13 cellular contexts compared by ENCODE assay signal in the genomic region with DNA sequence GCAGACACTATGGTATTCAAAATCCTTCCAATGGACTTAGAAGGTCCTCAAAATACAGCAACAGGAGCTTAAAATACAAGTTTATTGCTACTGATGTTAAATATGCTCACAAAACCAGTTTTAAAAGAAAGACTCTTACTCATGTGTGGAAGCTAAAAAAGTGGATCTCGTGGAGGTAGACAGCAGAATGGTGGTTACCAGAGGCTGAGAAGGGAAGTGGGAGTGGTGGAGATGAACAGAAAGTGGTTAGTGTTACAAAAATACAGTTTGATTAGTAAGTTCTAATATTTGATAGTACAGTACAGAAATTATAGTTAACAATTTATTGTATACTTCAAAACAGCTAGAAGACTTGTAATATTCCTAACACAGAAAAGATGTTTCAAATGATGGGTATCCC. TPM values are rescaled to one million over a fixed set of nuclear protein-coding genes. Genes with fewer than 3 reads are reported as not detected.
DNase-seq lines count a peak whose midpoint lies in the region; ATAC-seq and TF ChIP-seq lines count a peak whose summit lies in the region.
"Had no signal": no experiment of that assay in that cellular context is flagged by ENCODE, and none has a peak within 500 bp of the region (broad histone marks: within the 10 kb centered on the region; RNA-seq: fewer than 3 reads in every experiment).

No MANE protein-coding gene starts in this region.

- CTCF ChIA-PET in activated CD4-positive, alpha-beta T cell treated with anti-CD3 and anti-CD28 coated beads, Interleukin-2, amount 10 ng/mL, durations not matched to agents 7 days and 5 days (lab: Charles Lee) = interaction anchor here (0.6 to 1.0 kb wide), 3 partner anchors 12 to 569 kb away, joined by 3 read pairs; partner anchors contain the start of gene ADAM17
- CTCF ChIA-PET in WTC11 (lab: Charles Lee) = no interaction called here

- no peaks in the 10 kb centered on the region for H3K27me3 Mint-ChIP-seq in activated CD4-positive, alpha-beta T cell treated with anti-CD3 and anti-CD28 coated beads, Interleukin-2, amount 10 ng/mL, durations not matched to agents 7 days and 5 days
- H3K27me3 Mint-ChIP-seq in T-helper 1 cell treated with Interleukin-12 subunit alpha and Interleukin-12 subunit beta and Interleukin-4 antibody, amounts not matched to agents 30 μg/mL and 1 μg/mL, for 36 hours (ENCODE audit: low read depth) = no peaks in the 10 kb centered on the region
- no peaks in the 10 kb centered on the region for H3K27me3 Mint-ChIP-seq in naive thymus-derived CD8-positive, alpha-beta T cell
- no peaks in the 10 kb centered on the region for H3K27me3 Mint-ChIP-seq in WTC11 (ENCODE audit: low read depth)

- peaks cover 43% of the 10 kb centered on the region for H3K4me1 Mint-ChIP-seq in activated CD4-positive, alpha-beta T cell treated with anti-CD3 and anti-CD28 coated beads, Interleukin-2, amount 10 ng/mL, durations not matched to agents 7 days and 5 days
- H3K4me1 Mint-ChIP-seq in T-helper 1 cell treated with Interleukin-12 subunit alpha and Interleukin-12 subunit beta and Interleukin-4 antibody, amounts not matched to agents 30 μg/mL and 1 μg/mL, for 36 hours (ENCODE audit: low read depth) = peaks cover 32% of the 10 kb centered on the region
- H3K4me1 Mint-ChIP-seq in naive thymus-derived CD8-positive, alpha-beta T cell = peaks cover 21 to 75% (median 48%) of the 10 kb centered on the region in 4 donors
- H3K4me1 Mint-ChIP-seq in WTC11 = peaks cover 19% of the 10 kb centered on the region

- no peak overlapping the region for H3K4me3 Mint-ChIP-seq in activated CD4-positive, alpha-beta T cell treated with anti-CD3 and anti-CD28 coated beads, Interleukin-2, amount 10 ng/mL, durations not matched to agents 7 days and 5 days
- peak overlapping the region; percentile 17 for H3K4me3 Mint-ChIP-seq in T-helper 1 cell treated with Interleukin-12 subunit alpha and Interleukin-12 subunit beta and Interleukin-4 antibody, amounts not matched to agents 30 μg/mL and 1 μg/mL, for 36 hours
- peak overlapping the region in 3 of 10 donors; percentile 20 to 33 (median 24) for H3K4me3 Mint-ChIP-seq in naive thymus-derived CD8-positive, alpha-beta T cell
- no peak overlapping the region for H3K4me3 Mint-ChIP-seq in WTC11
- H3K4me3 Mint-ChIP-seq: GM23338 had no signal

- DNase-seq in activated CD4-positive, alpha-beta T cell treated with anti-CD3 and anti-CD28 coated beads, Interleukin-2, amount 10 ng/mL, durations not matched to agents 7 days and 5 days = peak; percentile 13
- no peak for DNase-seq in activated CD4-positive, alpha-beta T cell treated with anti-CD3 and anti-CD28 coated beads, Interleukin-2, amount 50 U/mL, for 48 hours
- no peak for DNase-seq in naive thymus-derived CD8-positive, alpha-beta T cell
- no peak for DNase-seq in hepatic stellate cell (ENCODE audit: low spot score)
- DNase-seq in WTC11 (ENCODE audit: low spot score) = no peak
- DNase-seq: activated naive CD4-positive, alpha-beta T cell; left lung; SHP77; stimulated activated CD4-positive, alpha-beta T cell treated with anti-CD3 and anti-CD28 coated beads, Interleukin-1b, Interleukin-23, amount 100 ng/mL, for 48 hours had no signal

- peaks cover 24% of the 10 kb centered on the region for H3K36me3 Mint-ChIP-seq in activated CD4-positive, alpha-beta T cell treated with anti-CD3 and anti-CD28 coated beads, Interleukin-2, amount 10 ng/mL, durations not matched to agents 7 days and 5 days (ENCODE audit: low read depth)
- peaks cover 12% of the 10 kb centered on the region for H3K36me3 Mint-ChIP-seq in T-helper 1 cell treated with Interleukin-12 subunit alpha and Interleukin-12 subunit beta and Interleukin-4 antibody, amounts not matched to agents 30 μg/mL and 1 μg/mL, for 36 hours (ENCODE audit: low read depth)
- H3K36me3 Mint-ChIP-seq in naive thymus-derived CD8-positive, alpha-beta T cell = peaks cover 0 to 42% (median 1%) of the 10 kb centered on the region in 3 donors
- 0 out of 2 replicates have a peak, but pooled peaks cover 3% of the 10 kb centered on the region for H3K36me3 Mint-ChIP-seq in WTC11

- no peak for TF ChIP-seq CTCF in WTC11 (IDR thresholded peaks at IDR 0.05)

- ATAC-seq in GM19351 (IDR thresholded peaks at IDR 0.05; ENCODE audit: unreplicated experiment) (peak; percentile 35), WTC11 (no peak), GM19328 (IDR thresholded peaks at IDR 0.05; ENCODE audit: unreplicated experiment) (no peak)
- ATAC-seq in naive thymus-derived CD8-positive, alpha-beta T cell = no peak
- ATAC-seq: GM23338, left lung had no signal

- POLR2A ChIA-PET in activated CD4-positive, alpha-beta T cell treated with anti-CD3 and anti-CD28 coated beads, Interleukin-2, amount 10 ng/mL, durations not matched to agents 7 days and 5 days (lab: Charles Lee) = no interaction called here
- POLR2A ChIA-PET in naive thymus-derived CD8-positive, alpha-beta T cell (lab: Charles Lee) = interaction anchor here (0.5 to 1.2 kb wide), 2 partner anchors 12 to 20 kb away, joined by 3 to 4 read pairs; partner anchors contain the start of gene ADAM17
- POLR2A ChIA-PET in WTC11 (lab: Charles Lee) = interaction anchor here (0.5 kb wide), 1 partner anchor 20 kb away, joined by 4 read pairs; no protein-coding TSS in a partner anchor

- peak overlapping the region; percentile 42 for H3K27ac Mint-ChIP-seq in activated CD4-positive, alpha-beta T cell treated with anti-CD3 and anti-CD28 coated beads, Interleukin-2, amount 10 ng/mL, durations not matched to agents 7 days and 5 days
- peak overlapping the region; percentile 28 for H3K27ac Mint-ChIP-seq in T-helper 1 cell treated with Interleukin-12 subunit alpha and Interleukin-12 subunit beta and Interleukin-4 antibody, amounts not matched to agents 30 μg/mL and 1 μg/mL, for 36 hours
- peak overlapping the region in 8 of 10 donors; percentile 0 to 71 (median 20) for H3K27ac Mint-ChIP-seq in naive thymus-derived CD8-positive, alpha-beta T cell
- H3K27ac Mint-ChIP-seq in WTC11 = no peak overlapping the region
- H3K27ac Mint-ChIP-seq: GM23338 had no signal

- no peaks in the 10 kb centered on the region for H3K9me3 Mint-ChIP-seq in activated CD4-positive, alpha-beta T cell treated with anti-CD3 and anti-CD28 coated beads, Interleukin-2, amount 10 ng/mL, durations not matched to agents 7 days and 5 days
- no peaks in the 10 kb centered on the region for H3K9me3 Mint-ChIP-seq in T-helper 1 cell treated with Interleukin-12 subunit alpha and Interleukin-12 subunit beta and Interleukin-4 antibody, amounts not matched to agents 30 μg/mL and 1 μg/mL, for 36 hours
- H3K9me3 Mint-ChIP-seq in naive thymus-derived CD8-positive, alpha-beta T cell = no peaks in the 10 kb centered on the region
- H3K9me3 Mint-ChIP-seq in WTC11 = no peaks in the 10 kb centered on the region
- H3K9me3 Mint-ChIP-seq: GM23338 had no signal

TF ChIP-seq in WTC11, 78 proteins besides CTCF, POLR2A, EP300 and RAD21:
- no peak for TF ChIP-seq CBFB (CRISPR knock-in tag; IDR thresholded peaks at IDR 0.05; ENCODE audit: low read depth)
- no peak for TF ChIP-seq ZNF512 (CRISPR knock-in tag; IDR thresholded peaks at IDR 0.05; ENCODE audit: borderline replicate concordance)
- TF ChIP-seq GTF2I (CRISPR knock-in tag; conservative IDR thresholded peaks at IDR 0.05) = no peak

RNA-seq across cellular contexts. Expression of gene ADAM17, which starts 12.1 kb away (rescaled TPM):
- 10 to 100 TPM; 23.0 to 24.4 TPM for total RNA-seq in activated CD4-positive, alpha-beta T cell treated with anti-CD3 and anti-CD28 coated beads, Interleukin-2, amount 10 ng/mL, durations not matched to agents 7 days and 5 days
- total RNA-seq in naive thymus-derived CD8-positive, alpha-beta T cell = 10 to 100 TPM; 27.2 to 27.9 TPM
- polyA plus RNA-seq in naive thymus-derived CD8-positive, alpha-beta T cell = 1 to 10 TPM; 6.9 to 7.8 (median 7.7) TPM
- 23.5 to 25.9 TPM (median 25.5 TPM) in 3 replicates for total RNA-seq in WTC11 (2021)
